Comparison of ENCODE assay signal across 2 cellular contexts in genomic region chr1:59357645-59358044, GRCh38.
TF ChIP-seq lines count a peak whose summit lies in the region.

No MANE protein-coding gene starts in this region.

TF ChIP-seq in GM23338, 12 proteins besides CTCF, POLR2A, EP300 and RAD21:
- TF ChIP-seq REST (IDR thresholded peaks at IDR 0.05; ENCODE audit: unreplicated experiment) (peak; percentile 57), EZH2phosphoT487 (IDR thresholded peaks at IDR 0.05; ENCODE audit: unreplicated experiment) (no peak)

TF ChIP-seq in HEK293, 187 proteins besides CTCF, POLR2A, EP300 and RAD21:
- peak; percentile 82 for TF ChIP-seq REST (tag by site-specific recombination; IDR thresholded peaks at IDR 0.05)
- 0 out of 2 replicates have a peak, but pooled peaks have one; percentile 21 for TF ChIP-seq SCRT1 (tag by site-specific recombination; IDR thresholded peaks at IDR 0.05; ENCODE audit: borderline replicate concordance)
- no peak for TF ChIP-seq ZNF571 (tag by site-specific recombination; IDR thresholded peaks at IDR 0.05)
